17 cellular contexts compared by ENCODE assay signal in genomic region chr6:35018746-35019145, GRCh38.
DNase-seq lines count a peak whose midpoint lies in the region; ATAC-seq and TF ChIP-seq lines count a peak whose summit lies in the region.
"Had no signal": no experiment of that assay in that cellular context is flagged by ENCODE, and none has a peak within 500 bp of the region (broad histone marks: within the 10 kb centered on the region; RNA-seq: fewer than 3 reads in every experiment).

No MANE protein-coding gene starts in this region.

- TF ChIP-seq POLR2A in heart left ventricle (IDR thresholded peaks at IDR 0.05) (no peak), gastrocnemius medialis (IDR thresholded peaks at IDR 0.05) (no peak)

- intact Hi-C loops in heart left ventricle (cut with DNase I) = loop anchor here in 5 of 10 donors (5.0 kb wide), 3 partner anchors 34 to 44 kb away; no protein-coding TSS in a partner anchor
- intact Hi-C loops in Right ventricle myocardium superior (cut with DNase I) = no loop called here
- intact Hi-C loops in right cardiac atrium (cut with DNase I) = no loop called here
- intact Hi-C loops in gastrocnemius medialis (cut with DNase I; ENCODE audit: low total_unique reads) = no loop called here

- H3K36me3 ChIP-seq in heart left ventricle (peaks cover 0 to 38% (median 0%) of the 10 kb centered on the region in 9 donors), gastrocnemius medialis (no peaks in the 10 kb centered on the region), urinary bladder (ENCODE audit: insufficient read depth) (no peaks in the 10 kb centered on the region)

- H3K27me3 ChIP-seq in heart left ventricle (no peaks in the 10 kb centered on the region), right cardiac atrium (ENCODE audit: control insufficient read depth, insufficient read depth) (no peaks in the 10 kb centered on the region), gastrocnemius medialis (no peaks in the 10 kb centered on the region)

- DNase-seq in heart left ventricle = no peak
- no peak for DNase-seq in Right ventricle myocardium superior
- no peak for DNase-seq in right cardiac atrium
- no peak for DNase-seq in gastrocnemius medialis
- no peak for DNase-seq in NCI-H2081 (lab: John Stamatoyannopoulos, UW)
- DNase-seq: activated CD4-positive, alpha-beta T cell treated with anti-CD3 and anti-CD28 coated beads, Interleukin-2, amount 10 ng/mL, durations not matched to agents 24 days and 14 days; activated T-cell treated with anti-CD3 and anti-CD28 coated beads, Interleukin-2, amount 50 U/mL, for 4 hours; CD4-positive, alpha-beta T cell; EL; H7; NCI-H2081 treated with DMSO at 0.1 percent for 48 hours; stimulated activated naive CD8-positive, alpha-beta T cell treated with anti-CD3 and anti-CD28 coated beads, Interleukin-15, Interleukin-2, amounts not matched to agents 100 U/mL and 50 U/mL, for 24 hours had no signal

- H3K9me3 ChIP-seq in heart left ventricle (no peaks in the 10 kb centered on the region), right cardiac atrium (ENCODE audit: control insufficient read depth, low read length) (no peaks in the 10 kb centered on the region), gastrocnemius medialis (no peaks in the 10 kb centered on the region)

- peak overlapping the region in 11 of 12 donors; percentile 43 to 69 (median 58) for H3K4me3 ChIP-seq in heart left ventricle
- peak overlapping the region; percentile 39 for H3K4me3 ChIP-seq in right cardiac atrium (ENCODE audit: low read length)
- H3K4me3 ChIP-seq in gastrocnemius medialis = peak overlapping the region; percentile 45 to 59 (median 55)
- H3K4me3 ChIP-seq in urinary bladder (ENCODE audit: low read depth, low read length) = peak overlapping the region; percentile 14
- H3K4me3 ChIP-seq: GM12878, smooth muscle cell had no signal

- peaks cover 19 to 100% (median 75%) of the 10 kb centered on the region in 12 donors for H3K4me1 ChIP-seq in heart left ventricle
- peaks cover 20% of the 10 kb centered on the region for H3K4me1 ChIP-seq in right cardiac atrium (ENCODE audit: control insufficient read depth, insufficient read depth, low read length)
- H3K4me1 ChIP-seq in gastrocnemius medialis = peaks cover 75 to 76% of the 10 kb centered on the region in 2 donors
- peaks cover 1% of the 10 kb centered on the region for H3K4me1 ChIP-seq in urinary bladder (ENCODE audit: insufficient read depth)

- peak overlapping the region; percentile 87 to 98 (median 95) for H3K27ac ChIP-seq in heart left ventricle
- peak overlapping the region; percentile 92 for H3K27ac ChIP-seq in right cardiac atrium (ENCODE audit: low read length)
- peak overlapping the region; percentile 75 to 89 (median 80) for H3K27ac ChIP-seq in gastrocnemius medialis
- H3K27ac ChIP-seq in urinary bladder (ENCODE audit: low read depth) = peak overlapping the region; percentile 27

- TF ChIP-seq CTCF in heart left ventricle (IDR thresholded peaks at IDR 0.05) (no peak), gastrocnemius medialis (IDR thresholded peaks at IDR 0.05 in 4 of 5, conservative IDR thresholded peaks at IDR 0.05 in 1 of 5) (no peak)

- 26 to 52% (median 40%) methylated on average over 2 of the region's 2 CpGs for WGBS in heart left ventricle, 4 donors
- 48% methylated on average over 2 of the region's 2 CpGs for WGBS in right cardiac atrium
- WGBS in urinary bladder = 40% methylated on average over 2 of the region's 2 CpGs

- ATAC-seq in heart left ventricle (no peak), Right ventricle myocardium superior (ENCODE audit: poor library complexity) (no peak), right cardiac atrium (no peak), gastrocnemius medialis (no peak), HG02642 (IDR thresholded peaks at IDR 0.05; ENCODE audit: poor library complexity, unreplicated experiment) (no peak), HG03469 (IDR thresholded peaks at IDR 0.05; ENCODE audit: unreplicated experiment) (no peak)
- ATAC-seq: activated T-cell treated with anti-CD3 and anti-CD28 coated beads, Interleukin-2, amount 50 U/mL, for 4 hours; GM12878; stimulated activated naive CD8-positive, alpha-beta T cell treated with anti-CD3 and anti-CD28 coated beads, Interleukin-15, Interleukin-2, amounts not matched to agents 100 U/mL and 50 U/mL, for 24 hours had no signal

- in situ Hi-C loops in gastrocnemius medialis (cut with MboI; ENCODE audit: low sequenced_read_pairs in 4 of 4) = no loop called here

Comparison
In these comparisons a context has a peak if more than half of its experiments do, and no peak if none do; other contexts are left out.
1. H3K27ac ChIP-seq: peak in every context shown above with its lines; median percentile 95 in heart left ventricle; 92 in right cardiac atrium; 80 in gastrocnemius medialis; 27 in urinary bladder.